In genomic region chrX:68048774-68049173, GRCh38 we compare ENCODE assay signal across 17 cellular contexts.
DNase-seq lines count a peak whose midpoint lies in the region; ATAC-seq, FAIRE-seq and TF ChIP-seq lines count a peak whose summit lies in the region.
"Had no signal": no experiment of that assay in that cellular context is flagged by ENCODE, and none has a peak within 500 bp of the region (broad histone marks: within the 10 kb centered on the region; RNA-seq: fewer than 3 reads in every experiment).

No MANE protein-coding gene starts in this region.

- H3K4me3 Mint-ChIP-seq in astrocyte (ENCODE audit: unreplicated experiment), result no peak overlapping the region
- H3K4me3 Mint-ChIP-seq: CD4-positive, alpha-beta T cell; H9; IgD-negative memory B cell had no signal

- CTCF ChIA-PET in IMR-90 (lab: Yijun Ruan, JAX), result no interaction called here

- H4K5ac ChIP-seq in IMR-90 (ENCODE audit: low read depth, low read length), result no peak overlapping the region

- FAIRE-seq in astrocyte (lab: Jason Lieb, UNC), result peak; percentile 94
- FAIRE-seq: A204.1, GM12878, H1, HTR-8/SVneo had no signal

- H4K20me1 ChIP-seq in IMR-90 (ENCODE audit: insufficient read depth, low read length) (no peaks in the 10 kb centered on the region), astrocyte (ENCODE audit: insufficient read depth, low read length) (no peaks in the 10 kb centered on the region)

- no CpG with 5 or more reads among the region's 1 CpG for WGBS in IMR-90 (ENCODE audit: extremely low coverage in 2 of 2, insufficient read length in 1 of 2), 2 experiments

- H3K36me3 ChIP-seq in IMR-90 (ENCODE audit: control insufficient read depth, insufficient read depth, low read length) (0 out of 2 replicates have a peak, but pooled peaks cover 1% of the 10 kb centered on the region), astrocyte (ENCODE audit: insufficient read depth, low read length) (no peaks in the 10 kb centered on the region)

- no peaks in the 10 kb centered on the region for H3K27me3 Mint-ChIP-seq in astrocyte (ENCODE audit: low read depth, unreplicated experiment)
- H3K27me3 Mint-ChIP-seq: CD4-positive, alpha-beta T cell had no signal

- no peak for ATAC-seq in IMR-90 (ENCODE audit: low read depth)
- ATAC-seq: GM12878 had no signal

- intact Hi-C loops in IMR-90 (cut with micrococcal nuclease), result no loop called here

- no peak overlapping the region for H3K4me3 ChIP-seq in IMR-90 (ENCODE audit: insufficient read depth, low read depth, low read length)
- no peak overlapping the region for H3K4me3 ChIP-seq in astrocyte (ENCODE audit: insufficient read depth, low read depth, low read length)
- H3K4me3 ChIP-seq: GM12878 had no signal

- H3K14ac ChIP-seq in IMR-90 (replicated peaks; ENCODE audit: low read depth, low read length), result no peak overlapping the region

- H3K9me1 ChIP-seq in IMR-90 (ENCODE audit: insufficient read depth, low read length), result no peaks in the 10 kb centered on the region

- H3K18ac ChIP-seq in IMR-90 (ENCODE audit: low read depth, low read length), result no peak overlapping the region

- H3K4me2 ChIP-seq in IMR-90 (ENCODE audit: low read depth, low read length) (no peak overlapping the region), astrocyte (ENCODE audit: low read length) (no peak overlapping the region)

- no peak overlapping the region for H2AK5ac ChIP-seq in IMR-90 (ENCODE audit: low read depth, low read length)

- no peak overlapping the region for H3K23ac ChIP-seq in IMR-90 (ENCODE audit: low read depth, low read length)

- POLR2A ChIA-PET in IMR-90 (lab: Charles Lee; ENCODE audit: unreplicated experiment), result no interaction called here

- no peak overlapping the region for H3K4ac ChIP-seq in IMR-90 (ENCODE audit: low read depth, low read length)

- H3K4me1 Mint-ChIP-seq in astrocyte (ENCODE audit: low read depth, unreplicated experiment), result peaks cover 4% of the 10 kb centered on the region
- H3K4me1 Mint-ChIP-seq: H9, IgD-negative memory B cell had no signal

- no peaks in the 10 kb centered on the region for H3K27me3 ChIP-seq in IMR-90 (ENCODE audit: control insufficient read depth, insufficient read depth, low read length)
- H3K27me3 ChIP-seq in astrocyte (ENCODE audit: insufficient read depth, low read length), result no peaks in the 10 kb centered on the region

- H2BK15ac ChIP-seq in IMR-90 (ENCODE audit: low read depth, low read length), result no peak overlapping the region

- peak overlapping the region; percentile 5; the same call in 1 of the 2 replicates for H3K56ac ChIP-seq in IMR-90 (ENCODE audit: extremely low read depth, insufficient read depth, low read length)

- no peak overlapping the region for H2BK120ac ChIP-seq in IMR-90 (ENCODE audit: low read depth, low read length)

- H3K9ac ChIP-seq in IMR-90 (ENCODE audit: low read depth, low read length) (no peak overlapping the region), astrocyte (ENCODE audit: low read length) (no peak overlapping the region)

- TF ChIP-seq POLR2A in IMR-90 (IDR thresholded peaks at IDR 0.05; ENCODE audit: low read depth, low read length), result no peak

- in situ Hi-C loops in IMR-90 (cut with MboI; ENCODE audit: low sequenced_read_pairs), result no loop called here

- TF ChIP-seq CTCF in IMR-90 (conservative IDR thresholded peaks at IDR 0.05; ENCODE audit: low read depth, low read length) (no peak), astrocyte (IDR thresholded peaks at IDR 0.05; ENCODE audit: insufficient read depth, low read depth, low read length) (no peak)

- no peak overlapping the region for H4K91ac ChIP-seq in IMR-90 (ENCODE audit: insufficient read depth, low read depth, low read length)

- H3K27ac ChIP-seq in IMR-90 (ENCODE audit: insufficient read depth, low read length) (no peak overlapping the region), astrocyte (ENCODE audit: low read depth, low read length) (no peak overlapping the region)
- H3K27ac ChIP-seq: C4-2B had no signal

- no TSS peak for BruUV-seq in IMR-90 (replicated peaks; lab: Mats Ljungman, UMichigan)

- no peaks in the 10 kb centered on the region for H3K79me2 ChIP-seq in astrocyte (ENCODE audit: insufficient read depth, low read length)

- TF ChIP-seq RAD21 in IMR-90 (IDR thresholded peaks at IDR 0.05; ENCODE audit: low read length), result no peak

- H3K79me1 ChIP-seq in IMR-90 (ENCODE audit: low read depth in 1 of 2, low read length in 2 of 2), result no peaks in the 10 kb centered on the region

- H3K36me3 Mint-ChIP-seq in astrocyte (ENCODE audit: low read depth, unreplicated experiment), result peaks cover 3% of the 10 kb centered on the region
- H3K36me3 Mint-ChIP-seq: IgD-negative memory B cell had no signal

- no peak overlapping the region for H2AK9ac ChIP-seq in IMR-90 (replicated peaks; ENCODE audit: low read depth, low read length, poor library complexity)

- H3K4me1 ChIP-seq in IMR-90 (ENCODE audit: control insufficient read depth, insufficient read depth, low read length) (no peaks in the 10 kb centered on the region), astrocyte (ENCODE audit: insufficient read depth, low read length) (no peaks in the 10 kb centered on the region)

- dilution Hi-C loops in IMR-90 (cut with HindIII; ENCODE audit: low sequenced_read_pairs, unreplicated experiment), result no loop called here

- no peak overlapping the region for H2BK5ac ChIP-seq in IMR-90 (ENCODE audit: low read depth, low read length, poor library complexity, severe bottlenecking)

- H4K8ac ChIP-seq in IMR-90 (ENCODE audit: low read depth in 2 of 2, low read length in 2 of 2), result no peak overlapping the region

- H3K9me3 Mint-ChIP-seq in astrocyte (ENCODE audit: unreplicated experiment), result no peaks in the 10 kb centered on the region
- H3K9me3 Mint-ChIP-seq: CD4-positive, alpha-beta T cell; IgD-negative memory B cell had no signal

- no peaks in the 10 kb centered on the region for H3K9me3 ChIP-seq in IMR-90 (ENCODE audit: control insufficient read depth, insufficient read depth, low read length)
- H3K9me3 ChIP-seq in astrocyte (ENCODE audit: insufficient read depth, low read depth, low read length), result no peaks in the 10 kb centered on the region

- no peak overlapping the region for H2AFZ ChIP-seq in IMR-90 (replicated peaks; ENCODE audit: low read length, poor library complexity)
- no peak overlapping the region for H2AFZ ChIP-seq in astrocyte (ENCODE audit: low read depth, low read length)

- no peak overlapping the region for H2BK20ac ChIP-seq in IMR-90 (ENCODE audit: low read depth, low read length)

- no peak overlapping the region for H3K27ac Mint-ChIP-seq in astrocyte (ENCODE audit: unreplicated experiment)
- H3K27ac Mint-ChIP-seq: CD4-positive, alpha-beta T cell; H9; IgD-negative memory B cell had no signal

- DNase-seq in NCI-H2171 treated with DMSO at 0.1 percent for 48 hours (lab: John Stamatoyannopoulos, UW), result peak; percentile 5
- DNase-seq in NCI-H2171 (lab: John Stamatoyannopoulos, UW), result no peak
- no peak for DNase-seq in IMR-90
- DNase-seq in astrocyte (ENCODE audit: low read depth), result no peak
- DNase-seq in AML-193 (lab: John Stamatoyannopoulos, UW), result no peak
- no peak for DNase-seq in GOT3 (lab: John Stamatoyannopoulos, UW)
- DNase-seq: ACHN; CD4-positive, alpha-beta T cell; DND-41; H9; KBM-7 had no signal

TF ChIP-seq in IMR-90, 13 proteins besides CTCF, POLR2A, EP300 and RAD21:
- TF ChIP-seq RFX5 (IDR thresholded peaks at IDR 0.05; ENCODE audit: low read depth, low read length), result no peak
- no peak for TF ChIP-seq FOS (IDR thresholded peaks at IDR 0.05; ENCODE audit: low read depth, low read length)
- TF ChIP-seq RCOR1 (IDR thresholded peaks at IDR 0.05; ENCODE audit: insufficient replicate concordance, low read length), result no peak
- TF ChIP-seq BHLHE40 (IDR thresholded peaks at IDR 0.05; ENCODE audit: low read depth, low read length), result no peak
- TF ChIP-seq SMC3 (IDR thresholded peaks at IDR 0.05; ENCODE audit: low read depth, low read length), result no peak
- no peak for TF ChIP-seq ELK1 (IDR thresholded peaks at IDR 0.05; ENCODE audit: borderline replicate concordance, low read depth, low read length)
- TF ChIP-seq MXI1 (IDR thresholded peaks at IDR 0.05; ENCODE audit: borderline replicate concordance, low read depth, low read length), result no peak
- TF ChIP-seq NFE2L2 (IDR thresholded peaks at IDR 0.05; ENCODE audit: low read depth, low read length), result no peak
TF ChIP-seq in IMR-90: peak in this region for 0.
